Comparison of ENCODE assay signal across 20 cellular contexts in the genomic region with DNA sequence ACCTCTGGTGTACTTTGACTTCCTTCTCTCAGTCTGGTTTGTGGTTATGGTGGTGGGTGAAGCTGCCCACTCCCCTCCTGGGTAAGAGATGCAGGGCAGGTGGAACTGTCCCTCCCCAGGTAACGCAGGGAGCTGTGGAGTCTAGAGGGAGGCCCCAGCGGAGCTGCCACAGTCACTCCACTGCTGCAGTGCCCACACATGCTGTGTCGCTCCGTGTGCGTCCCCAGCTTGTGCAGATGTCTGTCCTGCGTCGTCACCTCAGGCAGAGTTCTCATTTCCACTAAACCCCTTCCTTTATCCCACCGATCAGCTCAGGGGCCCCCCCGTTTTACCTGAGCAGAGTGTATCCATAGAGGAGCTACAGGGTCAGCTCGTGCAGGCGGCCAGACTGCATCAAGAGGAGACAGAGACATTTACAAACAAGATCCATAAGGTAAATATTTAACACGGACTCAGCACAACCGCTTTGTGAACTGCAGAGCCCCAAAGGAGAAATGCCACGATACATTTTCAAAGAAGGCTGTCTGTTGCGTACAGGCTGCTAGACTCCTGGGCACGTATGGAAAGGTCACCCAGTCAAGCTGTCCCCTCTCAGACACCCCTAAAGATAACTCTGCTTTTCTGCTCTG.
"Had no signal": no experiment of that assay in that cellular context is flagged by ENCODE, and none has a peak within 500 bp of the region (broad histone marks: within the 10 kb centered on the region; RNA-seq: fewer than 3 reads in every experiment).

No MANE protein-coding gene starts in this region.

- DNase-seq: activated CD4-positive, CD25-positive, alpha-beta regulatory T cell; activated effector memory CD4-positive, alpha-beta T cell treated with anti-CD3 and anti-CD28 coated beads, Interleukin-2, amount 50 U/mL, for 16 hours; activated T-cell treated with anti-CD3 and anti-CD28 coated beads, Interleukin-2, amount 50 U/mL, for 4 hours; amygdala; cerebellar nuclear complex; dermis blood vessel endothelial cell; endodermal cell; erythroblast; hypothalamus; lower lobe of right lung; naive thymus-derived CD4-positive, alpha-beta T cell; occipital lobe; psoas muscle; stimulated activated CD4-positive, alpha-beta T cell treated with anti-CD3 and anti-CD28 coated beads, Interleukin-15, amount 100 ng/mL, for 24 hours; stimulated activated CD4-positive, alpha-beta T cell treated with anti-CD3 and anti-CD28 coated beads, Interleukin-4, amount 100 ng/mL, for 24 hours; stimulated activated naive CD8-positive, alpha-beta T cell treated with anti-CD3 and anti-CD28 coated beads, Interleukin-15, amount 100 ng/mL, for 72 hours; T-helper 17 cell; uterus had no signal

- H3K27ac Mint-ChIP-seq: activated naive CD8-positive, alpha-beta T cell; endodermal cell; stimulated activated naive CD8-positive, alpha-beta T cell treated with anti-CD3 and anti-CD28 coated beads, Interleukin-15, amount 100 ng/mL, for 72 hours; T-helper 17 cell had no signal

- H3K36me3 Mint-ChIP-seq: activated naive CD8-positive, alpha-beta T cell; naive thymus-derived CD4-positive, alpha-beta T cell had no signal

- H3K27me3 ChIP-seq: uterus had no signal

- H3K4me3 ChIP-seq: lower lobe of right lung, psoas muscle, uterus had no signal

- ATAC-seq: activated T-cell treated with anti-CD3 and anti-CD28 coated beads, Interleukin-2, amount 50 U/mL, for 4 hours; lower lobe of right lung; naive thymus-derived CD4-positive, alpha-beta T cell; psoas muscle; stimulated activated naive CD8-positive, alpha-beta T cell treated with anti-CD3 and anti-CD28 coated beads, Interleukin-15, amount 100 ng/mL, for 72 hours; T-helper 17 cell had no signal

- H3K36me3 ChIP-seq: lower lobe of right lung, uterus had no signal

- H3K27me3 Mint-ChIP-seq: brain had no signal

- H3K9me3 Mint-ChIP-seq: activated T-cell treated with anti-CD3 and anti-CD28 coated beads, Interleukin-2, amount 50 U/mL, for 4 hours; brain; endodermal cell; naive thymus-derived CD4-positive, alpha-beta T cell; stimulated activated naive CD8-positive, alpha-beta T cell treated with anti-CD3 and anti-CD28 coated beads, Interleukin-15, amount 100 ng/mL, for 72 hours had no signal

- H3K4me3 Mint-ChIP-seq: activated naive CD8-positive, alpha-beta T cell; activated T-cell treated with anti-CD3 and anti-CD28 coated beads, Interleukin-2, amount 50 U/mL, for 4 hours; brain; endodermal cell; naive thymus-derived CD4-positive, alpha-beta T cell; stimulated activated naive CD8-positive, alpha-beta T cell treated with anti-CD3 and anti-CD28 coated beads, Interleukin-15, amount 100 ng/mL, for 72 hours; T-helper 17 cell had no signal

- H3K4me1 ChIP-seq: lower lobe of right lung, uterus had no signal

- H3K9me3 ChIP-seq: lower lobe of right lung, psoas muscle, uterus had no signal

- H3K27ac ChIP-seq: lower lobe of right lung, psoas muscle, uterus had no signal
